12 cellular contexts compared by ENCODE assay signal in the genomic region with DNA sequence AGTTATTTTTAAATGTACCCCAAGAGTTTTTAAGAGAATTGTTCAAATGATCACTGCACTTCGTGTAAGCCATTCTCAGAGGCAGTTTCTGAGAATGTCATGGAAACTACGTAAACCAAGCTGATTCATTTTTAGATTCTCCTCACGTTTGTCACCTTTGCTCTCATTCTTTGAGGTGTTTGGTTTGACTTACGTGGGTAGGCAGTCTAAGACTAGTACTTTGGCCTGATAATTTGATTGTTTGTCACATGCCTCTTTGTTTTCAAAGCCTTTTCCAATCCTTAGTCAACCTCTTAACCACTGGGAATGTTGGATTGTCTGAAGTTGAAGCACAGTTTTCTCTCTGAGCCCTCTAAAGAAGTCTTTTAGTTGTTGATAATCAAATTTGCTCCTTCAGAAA. TPM values are rescaled to one million over a fixed set of nuclear protein-coding genes. Genes with fewer than 3 reads are reported as not detected.
DNase-seq lines count a peak whose midpoint lies in the region; ATAC-seq and TF ChIP-seq lines count a peak whose summit lies in the region.
"Had no signal": no experiment of that assay in that cellular context is flagged by ENCODE, and none has a peak within 500 bp of the region (broad histone marks: within the 10 kb centered on the region; RNA-seq: fewer than 3 reads in every experiment).

No MANE protein-coding gene starts in this region.

- H3K4me3 Mint-ChIP-seq in endothelial cell (ENCODE audit: unreplicated experiment) = no peak overlapping the region
- H3K4me3 Mint-ChIP-seq: CD8-positive, alpha-beta T cell had no signal

- H3K27ac Mint-ChIP-seq in endothelial cell (ENCODE audit: unreplicated experiment) = no peak overlapping the region
- H3K27ac Mint-ChIP-seq: CD8-positive, alpha-beta T cell had no signal

- TF ChIP-seq CTCF in GM10266 (IDR thresholded peaks at IDR 0.05; ENCODE audit: control insufficient read depth, insufficient read depth, low read depth, missing control alignments) (no peak), brain microvascular endothelial cell (IDR thresholded peaks at IDR 0.05; ENCODE audit: low read depth, low read length, missing control alignments) (no peak), endothelial cell (IDR thresholded peaks at IDR 0.05; ENCODE audit: unreplicated experiment) (no peak), heart left ventricle (IDR thresholded peaks at IDR 0.05) (no peak)

- H3K36me3 ChIP-seq in brain microvascular endothelial cell (replicated peaks) (peaks cover 13% of the 10 kb centered on the region), heart left ventricle (no peaks in the 10 kb centered on the region)

- DNase-seq in GM10266 (ENCODE audit: extremely low spot score) (peak; percentile 65), brain microvascular endothelial cell (no peak), endothelial cell (ENCODE audit: low spot score) (no peak), heart left ventricle (no peak), HK-2 (ENCODE audit: unreplicated experiment) (no peak), DMS153 treated with DMSO at 0.1 percent for 48 hours (lab: John Stamatoyannopoulos, UW; ENCODE audit: unreplicated experiment) (no peak)
- DNase-seq: CD8-positive, alpha-beta T cell; NCI-H1436; SIG-M5; stimulated activated CD4-positive, alpha-beta T cell treated with anti-CD3 and anti-CD28 coated beads, Interleukin-12 subunit alpha, Interleukin-12 subunit beta, amount 100 ng/mL, for 4 hours had no signal

- peaks cover 5% of the 10 kb centered on the region for H3K27me3 Mint-ChIP-seq in endothelial cell (ENCODE audit: unreplicated experiment)

- H3K9me3 Mint-ChIP-seq in endothelial cell (ENCODE audit: unreplicated experiment) = no peaks in the 10 kb centered on the region
- H3K9me3 Mint-ChIP-seq: CD8-positive, alpha-beta T cell had no signal

- in situ Hi-C loops in brain microvascular endothelial cell (cut with HindIII; ENCODE audit: low pct_ligation_motif_present, low sequenced_read_pairs) = loop anchor here (25.0 kb wide), 1 partner anchor 102 kb away; no protein-coding TSS in a partner anchor

- H3K27me3 ChIP-seq in brain microvascular endothelial cell (replicated peaks) = no peaks in the 10 kb centered on the region
- H3K27me3 ChIP-seq in heart left ventricle = no peaks in the 10 kb centered on the region

- WGBS in heart left ventricle, 4 donors = 82 to 94% (median 90%) methylated on average over 4 of the region's 4 CpGs

- no peak for TF ChIP-seq POLR2A in heart left ventricle (IDR thresholded peaks at IDR 0.05)

- peak; percentile 64 for ATAC-seq in GM19397 (IDR thresholded peaks at IDR 0.05; ENCODE audit: unreplicated experiment)
- ATAC-seq in HG03097 (IDR thresholded peaks at IDR 0.05; ENCODE audit: low FRiP score, unreplicated experiment) = peak; percentile 68
- no peak for ATAC-seq in heart left ventricle
- ATAC-seq: CD8-positive, alpha-beta T cell had no signal

- H3K4me3 ChIP-seq in brain microvascular endothelial cell (ENCODE audit: low read depth, low read length) (no peak overlapping the region), heart left ventricle (no peak overlapping the region)

- H3K4me1 ChIP-seq in heart left ventricle = peaks cover 0 to 27% (median 4%) of the 10 kb centered on the region in 12 donors

- H3K27ac ChIP-seq in brain microvascular endothelial cell (peak overlapping the region; percentile 1), heart left ventricle (no peak overlapping the region)

- peaks cover 36% of the 10 kb centered on the region for H3K4me1 Mint-ChIP-seq in endothelial cell (ENCODE audit: unreplicated experiment)

- H3K36me3 Mint-ChIP-seq in endothelial cell (ENCODE audit: low read depth, unreplicated experiment) = peaks cover 10% of the 10 kb centered on the region

- no peaks in the 10 kb centered on the region for H3K9me3 ChIP-seq in heart left ventricle

- intact Hi-C loops in heart left ventricle (cut with DNase I) = no loop called here

RNA-seq across cellular contexts. Expression of a gene that starts 10.5 kb away (rescaled TPM):
- total RNA-seq in endothelial cell (ENCODE audit: unreplicated experiment) (331 TPM), heart left ventricle (10 to 100 TPM; 25.1 to 58.9 (median 36.2) TPM)
- polyA plus RNA-seq in heart left ventricle = 10 to 100 TPM in 1 of 2 donors, 1 to 10 TPM in 1; 9.9 to 13.4 TPM

Comparison
In these comparisons a context has a peak if more than half of its experiments do, and no peak if none do; other contexts are left out.
1. ATAC-seq: peak in GM19397 (single experiment) and HG03097 (single experiment); none in heart left ventricle (0 of 4).